Comparison of ENCODE assay signal across 1 cellular context in the genomic region with DNA sequence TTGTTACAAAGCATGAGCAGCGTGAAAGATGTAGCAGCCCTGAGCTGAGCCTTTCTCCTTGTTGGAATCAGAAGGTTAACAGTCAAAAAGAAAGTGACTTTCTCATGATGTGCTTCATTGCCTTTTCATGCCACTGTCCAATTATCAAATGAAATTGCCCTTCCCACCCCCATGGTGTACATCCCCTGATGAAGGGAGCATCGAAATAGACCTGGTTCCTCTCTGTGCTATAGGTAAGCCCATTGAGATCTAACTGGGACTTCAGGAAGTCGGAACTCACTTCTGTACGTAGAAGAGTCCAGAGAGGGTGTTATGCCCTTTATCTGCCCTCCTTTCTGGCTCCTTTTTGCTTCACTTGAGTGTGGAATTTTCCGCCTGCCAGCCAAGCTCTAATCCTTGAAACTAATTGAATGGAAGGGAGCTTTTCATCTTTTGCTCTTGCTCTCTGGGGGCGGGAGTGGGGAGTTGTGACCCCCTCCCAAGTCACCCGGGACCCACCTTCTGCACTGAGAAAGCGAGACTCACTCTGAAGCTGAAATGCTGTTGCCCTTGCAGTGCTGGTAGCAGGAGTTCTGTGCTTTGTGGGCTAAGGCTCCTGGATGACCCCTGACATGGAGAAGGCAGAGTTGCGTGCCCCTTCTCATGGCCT.
TF ChIP-seq lines count a peak whose summit lies in the region.

No MANE protein-coding gene starts in this region.

TF ChIP-seq in IMR-90, 13 proteins besides CTCF, POLR2A, EP300 and RAD21:
- TF ChIP-seq NFE2L2 (IDR thresholded peaks at IDR 0.05; ENCODE audit: low read depth, low read length): no peak
- no peak for TF ChIP-seq MXI1 (IDR thresholded peaks at IDR 0.05; ENCODE audit: borderline replicate concordance, low read depth, low read length)
- TF ChIP-seq RCOR1 (IDR thresholded peaks at IDR 0.05; ENCODE audit: insufficient replicate concordance, low read length): no peak
- TF ChIP-seq RFX5 (IDR thresholded peaks at IDR 0.05; ENCODE audit: low read depth, low read length): no peak
- TF ChIP-seq CHD1 (IDR thresholded peaks at IDR 0.05; ENCODE audit: low read depth, low read length): no peak
- TF ChIP-seq, protein P1, sequence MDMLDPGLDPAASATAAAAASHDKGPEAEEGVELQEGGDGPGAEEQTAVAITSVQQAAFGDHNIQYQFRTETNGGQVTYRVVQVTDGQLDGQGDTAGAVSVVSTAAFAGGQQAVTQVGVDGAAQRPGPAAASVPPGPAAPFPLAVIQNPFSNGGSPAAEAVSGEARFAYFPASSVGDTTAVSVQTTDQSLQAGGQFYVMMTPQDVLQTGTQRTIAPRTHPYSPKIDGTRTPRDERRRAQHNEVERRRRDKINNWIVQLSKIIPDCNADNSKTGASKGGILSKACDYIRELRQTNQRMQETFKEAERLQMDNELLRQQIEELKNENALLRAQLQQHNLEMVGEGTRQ (IDR thresholded peaks at IDR 0.05; ENCODE audit: low read depth, low read length): no peak
- TF ChIP-seq MAZ (IDR thresholded peaks at IDR 0.05; ENCODE audit: borderline replicate concordance, low read depth, low read length): no peak
- TF ChIP-seq BHLHE40 (IDR thresholded peaks at IDR 0.05; ENCODE audit: low read depth, low read length): no peak
- TF ChIP-seq, protein P2, sequence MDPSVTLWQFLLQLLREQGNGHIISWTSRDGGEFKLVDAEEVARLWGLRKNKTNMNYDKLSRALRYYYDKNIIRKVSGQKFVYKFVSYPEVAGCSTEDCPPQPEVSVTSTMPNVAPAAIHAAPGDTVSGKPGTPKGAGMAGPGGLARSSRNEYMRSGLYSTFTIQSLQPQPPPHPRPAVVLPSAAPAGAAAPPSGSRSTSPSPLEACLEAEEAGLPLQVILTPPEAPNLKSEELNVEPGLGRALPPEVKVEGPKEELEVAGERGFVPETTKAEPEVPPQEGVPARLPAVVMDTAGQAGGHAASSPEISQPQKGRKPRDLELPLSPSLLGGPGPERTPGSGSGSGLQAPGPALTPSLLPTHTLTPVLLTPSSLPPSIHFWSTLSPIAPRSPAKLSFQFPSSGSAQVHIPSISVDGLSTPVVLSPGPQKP (IDR thresholded peaks at IDR 0.05; ENCODE audit: borderline replicate concordance, low read depth, low read length): no peak
